Comparison of ENCODE assay signal across 25 cellular contexts in genomic region chr1:164311376-164311775, GRCh38.
"Had no signal": no experiment of that assay in that cellular context is flagged by ENCODE, and none has a peak within 500 bp of the region (broad histone marks: within the 10 kb centered on the region; RNA-seq: fewer than 3 reads in every experiment).

No MANE protein-coding gene starts in this region.

- H3K27ac ChIP-seq: dorsolateral prefrontal cortex, epithelial cell of prostate, gastrocnemius medialis, left ventricle myocardium inferior, neural progenitor cell, prostate gland, stomach had no signal

- H3K9ac ChIP-seq: neural progenitor cell had no signal

- DNase-seq: activated CD4-positive, alpha-beta memory T cell treated with anti-CD3 and anti-CD28 coated beads for 36 hours; activated gamma-delta T cell treated with Interleukin-2 at 50 U/mL for 16 hours; activated T-cell treated with anti-CD3 and anti-CD28 coated beads for 4 hours; amniotic stem cell; caudate nucleus; dorsolateral prefrontal cortex; endodermal cell; gastrocnemius medialis; head of caudate nucleus; left ventricle myocardium inferior; mucosa of descending colon; naive B cell; right cardiac atrium; small intestine; stimulated activated CD4-positive, alpha-beta T cell treated with anti-CD3 and anti-CD28 coated beads, Interleukin-15, amount 100 ng/mL, for 24 hours; stimulated activated CD4-positive, alpha-beta T cell treated with anti-CD3 and anti-CD28 coated beads, Interleukin-4, amount 100 ng/mL, for 1 hour; stomach; T-helper 1 cell; T-helper 9 cell; trophoblast cell had no signal

- FAIRE-seq: colon, small intestine had no signal

- H3K27me3 ChIP-seq: gastrocnemius medialis, neural progenitor cell, stomach had no signal

- H3K4me1 ChIP-seq: gastrocnemius medialis, left ventricle myocardium inferior, neural progenitor cell, prostate gland, stomach had no signal

- H3K36me3 ChIP-seq: gastrocnemius medialis, left ventricle myocardium inferior, neural progenitor cell, prostate gland, stomach had no signal

- H3K4me3 ChIP-seq: dorsolateral prefrontal cortex, gastrocnemius medialis, left ventricle myocardium inferior, mucosa of descending colon, neural progenitor cell, prostate gland, stomach had no signal

- H3K9me3 ChIP-seq: gastrocnemius medialis, left ventricle myocardium inferior, mucosa of descending colon, prostate gland, stomach had no signal

- ATAC-seq: gastrocnemius medialis; mucosa of descending colon; right cardiac atrium; stimulated activated effector memory CD8-positive, alpha-beta T cell treated with anti-CD3 and anti-CD28 coated beads, Interleukin-12 subunit alpha, Interleukin-12 subunit beta, amount 100 ng/mL, for 72 hours had no signal

- H3K4me2 ChIP-seq: neural progenitor cell had no signal

- H2AFZ ChIP-seq: neural progenitor cell had no signal
